Comparison of ENCODE assay signal across 8 cellular contexts in the genomic region with DNA sequence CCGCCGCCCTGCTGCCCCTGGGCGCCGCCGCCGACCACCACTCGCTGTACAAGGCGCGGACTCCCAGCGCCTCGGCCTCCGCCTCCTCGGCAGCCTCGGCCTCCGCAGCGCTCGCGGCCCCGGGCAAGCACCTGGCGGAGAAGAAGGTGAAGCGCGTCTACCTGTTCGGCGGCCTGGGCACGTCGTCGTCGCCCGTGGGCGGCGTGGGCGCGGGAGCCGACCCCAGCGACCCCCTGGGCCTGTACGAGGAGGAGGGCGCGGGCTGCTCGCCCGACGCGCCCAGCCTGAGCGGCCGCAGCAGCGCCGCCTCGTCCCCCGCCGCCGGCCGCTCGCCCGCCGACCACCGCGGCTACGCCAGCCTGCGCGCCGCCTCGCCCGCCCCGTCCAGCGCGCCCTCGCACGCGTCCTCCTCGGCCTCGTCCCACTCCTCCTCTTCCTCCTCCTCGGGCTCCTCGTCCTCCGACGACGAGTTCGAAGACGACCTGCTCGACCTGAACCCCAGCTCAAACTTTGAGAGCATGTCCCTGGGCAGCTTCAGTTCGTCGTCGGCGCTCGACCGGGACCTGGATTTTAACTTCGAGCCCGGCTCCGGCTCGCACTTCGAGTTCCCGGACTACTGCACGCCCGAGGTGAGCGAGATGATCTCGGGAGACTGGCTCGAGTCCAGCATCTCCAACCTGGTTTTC. TPM values are rescaled to one million over a fixed set of nuclear protein-coding genes. Genes with fewer than 3 reads are reported as not detected.
A peak's percentile ranks its signal among the peaks of the same experiment; 100 is the strongest.
DNase-seq lines count a peak whose midpoint lies in the region; ATAC-seq and TF ChIP-seq lines count a peak whose summit lies in the region.

No MANE protein-coding gene starts in this region.

- TF ChIP-seq CTCF in BJ (IDR thresholded peaks at IDR 0.05; ENCODE audit: insufficient read depth, low read depth, low read length) (0 out of 2 replicates have a peak, but pooled peaks have one; percentile 6), fibroblast of villous mesenchyme (IDR thresholded peaks at IDR 0.05; ENCODE audit: insufficient read depth, low read depth, low read length) (no peak)

- peak overlapping the region; percentile 64 for H3K4me3 ChIP-seq in BJ (ENCODE audit: low read depth, low read length)
- peak overlapping the region; percentile 91 for H3K4me3 ChIP-seq in fibroblast of villous mesenchyme (ENCODE audit: low read depth, low read length)
- peak overlapping the region; percentile 93 for H3K4me3 ChIP-seq in neuron (ENCODE audit: low read length)

- CTCF ChIA-PET in BJ (lab: Yijun Ruan, JAX): interaction anchor here (0.6 to 1.7 kb wide), 7 partner anchors 72 to 1852 kb away, joined by 3 to 4 read pairs (median 3); no protein-coding TSS in a partner anchor
- CTCF ChIA-PET in activated CD8-positive, alpha-beta T cell treated with anti-CD3 and anti-CD28 coated beads, Interleukin-2, amount 10 ng/mL, durations not matched to agents 7 days and 5 days (lab: Charles Lee): interaction anchor here (1.0 to 2.6 kb wide), 3 partner anchors 366 to 1035 kb away, joined by 3 to 18 read pairs (median 4); no protein-coding TSS in a partner anchor

- no peaks in the 10 kb centered on the region for H3K9me3 ChIP-seq in neuron (ENCODE audit: low read length)

- peaks cover 26% of the 10 kb centered on the region for H3K4me1 Mint-ChIP-seq in activated CD8-positive, alpha-beta T cell treated with anti-CD3 and anti-CD28 coated beads, Interleukin-2, amount 10 ng/mL, durations not matched to agents 7 days and 5 days (ENCODE audit: low read depth)

- no peaks in the 10 kb centered on the region for H3K9me3 Mint-ChIP-seq in activated CD8-positive, alpha-beta T cell treated with anti-CD3 and anti-CD28 coated beads, Interleukin-2, amount 10 ng/mL, durations not matched to agents 7 days and 5 days (ENCODE audit: insufficient read depth)

- H3K36me3 Mint-ChIP-seq in activated CD8-positive, alpha-beta T cell treated with anti-CD3 and anti-CD28 coated beads, Interleukin-2, amount 10 ng/mL, durations not matched to agents 7 days and 5 days (ENCODE audit: low read depth): no peaks in the 10 kb centered on the region

- H3K27me3 Mint-ChIP-seq in activated CD8-positive, alpha-beta T cell treated with anti-CD3 and anti-CD28 coated beads, Interleukin-2, amount 10 ng/mL, durations not matched to agents 7 days and 5 days (ENCODE audit: low read depth): peaks cover 50% of the 10 kb centered on the region

- H3K27ac Mint-ChIP-seq in activated CD8-positive, alpha-beta T cell treated with anti-CD3 and anti-CD28 coated beads, Interleukin-2, amount 10 ng/mL, durations not matched to agents 7 days and 5 days: peak overlapping the region; percentile 70

- ATAC-seq in GM18867 (IDR thresholded peaks at IDR 0.05; ENCODE audit: unreplicated experiment) (peak; percentile 27), HG03521 (IDR thresholded peaks at IDR 0.05; ENCODE audit: unreplicated experiment) (peak; percentile 20)
- ATAC-seq in activated CD8-positive, alpha-beta T cell treated with anti-CD3 and anti-CD28 coated beads, Interleukin-2, amount 10 ng/mL, durations not matched to agents 7 days and 5 days: peak; percentile 28

- POLR2A ChIA-PET in BJ (lab: Charles Lee): interaction anchor here (0.8 kb wide), 1 partner anchor 749 kb away, joined by 14 read pairs; no protein-coding TSS in a partner anchor
- POLR2A ChIA-PET in activated CD8-positive, alpha-beta T cell treated with anti-CD3 and anti-CD28 coated beads, Interleukin-2, amount 10 ng/mL, durations not matched to agents 7 days and 5 days (lab: Charles Lee): interaction anchor here (0.6 to 0.7 kb wide), 2 partner anchors 392 to 476 kb away, joined by 3 to 4 read pairs; no protein-coding TSS in a partner anchor

- DNase-seq in BJ (ENCODE audit: low read depth) (no peak), fibroblast of villous mesenchyme (ENCODE audit: low read depth) (peak; percentile 11), GOT3 (lab: John Stamatoyannopoulos, UW) (no peak), DMS153 treated with DMSO at 0.1 percent for 48 hours (lab: John Stamatoyannopoulos, UW; ENCODE audit: unreplicated experiment) (no peak)
- peak; percentile 23 for DNase-seq in activated CD8-positive, alpha-beta T cell treated with anti-CD3 and anti-CD28 coated beads, Interleukin-2, amount 10 ng/mL, durations not matched to agents 7 days and 5 days

- H3K36me3 ChIP-seq in BJ (ENCODE audit: control insufficient read depth, insufficient read depth, low read length) (no peaks in the 10 kb centered on the region), neuron (ENCODE audit: insufficient read depth, low read length) (peaks cover 41% of the 10 kb centered on the region)

- peaks cover 20% of the 10 kb centered on the region for H3K4me1 ChIP-seq in neuron (ENCODE audit: insufficient read depth, low read length)

- H2AFZ ChIP-seq in neuron (ENCODE audit: low read depth, low read length): no peak overlapping the region

- H3K4me3 Mint-ChIP-seq in activated CD8-positive, alpha-beta T cell treated with anti-CD3 and anti-CD28 coated beads, Interleukin-2, amount 10 ng/mL, durations not matched to agents 7 days and 5 days: peak overlapping the region; percentile 75

- no peaks in the 10 kb centered on the region for H3K27me3 ChIP-seq in BJ (ENCODE audit: control insufficient read depth, insufficient read depth, low read length)
- no peaks in the 10 kb centered on the region for H3K27me3 ChIP-seq in neuron (ENCODE audit: insufficient read depth, low read length)

RNA-seq across cellular contexts. Expression of gene SOX4, which starts 1.9 kb away (rescaled TPM):
- polyA plus RNA-seq in BJ (2011; rRNA removed): 2.4 and 2.9 TPM in 2 replicates
- polyA minus RNA-seq in BJ (2011; rRNA and poly(A)+ RNA removed): 2.5 and 3.1 TPM in 2 replicates
- under 1 TPM; 0.71 to 0.83 TPM for total RNA-seq in activated CD8-positive, alpha-beta T cell treated with anti-CD3 and anti-CD28 coated beads, Interleukin-2, amount 10 ng/mL, durations not matched to agents 7 days and 5 days
- 33.2 and 71.8 TPM in 2 replicates for total RNA-seq in fibroblast of villous mesenchyme

Comparison
In these comparisons a context has a peak if more than half of its experiments do, and no peak if none do; other contexts are left out.
1. DNase-seq: peak in activated CD8-positive, alpha-beta T cell treated with anti-CD3 and anti-CD28 coated beads, Interleukin-2, amount 10 ng/mL, durations not matched to agents 7 days and 5 days (single experiment) and fibroblast of villous mesenchyme (single experiment); none in BJ (single experiment), GOT3 (single experiment) and DMS153 treated with DMSO at 0.1 percent for 48 hours (single experiment).
2. RNA of gene SOX4, which starts 1.9 kb away (total RNA-seq): 33.2 to 71.8 TPM in fibroblast of villous mesenchyme; 0.71 to 0.83 TPM in activated CD8-positive, alpha-beta T cell treated with anti-CD3 and anti-CD28 coated beads, Interleukin-2, amount 10 ng/mL, durations not matched to agents 7 days and 5 days; every median in the first group is over 10 times any median in the second.
3. Peak in every context shown above with its lines, with median percentiles within 50 percentile points of each other: H3K4me3 ChIP-seq and ATAC-seq.